ENCODE assay signal across 1 cellular context in the genomic region with DNA sequence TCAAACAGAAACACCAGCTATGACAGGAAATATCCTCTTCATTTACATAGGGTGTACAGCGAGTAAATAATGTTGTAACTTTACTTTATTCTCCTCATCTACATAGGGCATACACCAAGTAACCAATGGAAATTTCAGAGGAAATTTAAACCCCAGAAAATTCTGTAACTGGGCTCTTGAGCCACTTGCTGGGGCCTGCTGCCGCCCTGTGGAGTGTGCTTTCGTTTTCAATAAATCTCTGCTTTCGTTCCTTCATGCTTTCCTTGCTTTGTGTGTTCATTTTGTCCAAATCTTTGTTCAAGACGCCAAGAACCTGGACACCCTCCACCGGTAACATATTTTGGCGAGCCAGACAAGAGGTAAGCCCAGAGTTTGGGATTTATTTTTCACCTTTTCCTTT.
TF ChIP-seq lines count a peak whose summit lies in the region.

No MANE protein-coding gene starts in this region.

TF ChIP-seq in HepG2, 621 proteins besides CTCF, POLR2A, EP300 and RAD21 (continued from another document):
- TF ChIP-seq, protein P1, sequence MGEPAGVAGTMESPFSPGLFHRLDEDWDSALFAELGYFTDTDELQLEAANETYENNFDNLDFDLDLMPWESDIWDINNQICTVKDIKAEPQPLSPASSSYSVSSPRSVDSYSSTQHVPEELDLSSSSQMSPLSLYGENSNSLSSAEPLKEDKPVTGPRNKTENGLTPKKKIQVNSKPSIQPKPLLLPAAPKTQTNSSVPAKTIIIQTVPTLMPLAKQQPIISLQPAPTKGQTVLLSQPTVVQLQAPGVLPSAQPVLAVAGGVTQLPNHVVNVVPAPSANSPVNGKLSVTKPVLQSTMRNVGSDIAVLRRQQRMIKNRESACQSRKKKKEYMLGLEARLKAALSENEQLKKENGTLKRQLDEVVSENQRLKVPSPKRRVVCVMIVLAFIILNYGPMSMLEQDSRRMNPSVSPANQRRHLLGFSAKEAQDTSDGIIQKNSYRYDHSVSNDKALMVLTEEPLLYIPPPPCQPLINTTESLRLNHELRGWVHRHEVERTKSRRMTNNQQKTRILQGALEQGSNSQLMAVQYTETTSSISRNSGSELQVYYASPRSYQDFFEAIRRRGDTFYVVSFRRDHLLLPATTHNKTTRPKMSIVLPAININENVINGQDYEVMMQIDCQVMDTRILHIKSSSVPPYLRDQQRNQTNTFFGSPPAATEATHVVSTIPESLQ (CRISPR knock-in tag; conservative IDR thresholded peaks at IDR 0.05), result no peak
- no peak for TF ChIP-seq CAMTA2 (CRISPR knock-in tag; IDR thresholded peaks at IDR 0.05; ENCODE audit: borderline replicate concordance)
